7 cellular contexts compared by ENCODE assay signal in genomic region chrX:12790878-12791252, GRCh38. TPM values are rescaled to one million over a fixed set of nuclear protein-coding genes. Genes with fewer than 3 reads are reported as not detected.
A peak's percentile ranks its signal among the peaks of the same experiment; 100 is the strongest.
DNase-seq lines count a peak whose midpoint lies in the region; ATAC-seq and TF ChIP-seq lines count a peak whose summit lies in the region.

No MANE protein-coding gene starts in this region.

- no peaks in the 10 kb centered on the region for H3K9me3 Mint-ChIP-seq in activated CD8-positive, alpha-beta T cell treated with anti-CD3 and anti-CD28 coated beads, Interleukin-2, amount 10 ng/mL, durations not matched to agents 7 days and 5 days (ENCODE audit: insufficient read depth)

- no peaks in the 10 kb centered on the region for H3K9me3 ChIP-seq in iPS-20b (ENCODE audit: insufficient read depth, low read depth, low read length)
- no peaks in the 10 kb centered on the region for H3K9me3 ChIP-seq in suprapubic skin

- no peak for TF ChIP-seq POLR2A in suprapubic skin (IDR thresholded peaks at IDR 0.05)

- H3K36me3 ChIP-seq in iPS-20b (ENCODE audit: insufficient read depth, low read depth, low read length): peaks cover 9% of the 10 kb centered on the region; the same call in 1 of the 2 replicates
- H3K36me3 ChIP-seq in suprapubic skin: no peaks in the 10 kb centered on the region

- H3K4me1 Mint-ChIP-seq in activated CD8-positive, alpha-beta T cell treated with anti-CD3 and anti-CD28 coated beads, Interleukin-2, amount 10 ng/mL, durations not matched to agents 7 days and 5 days (ENCODE audit: low read depth): peaks cover 38% of the 10 kb centered on the region

- H3K27me3 ChIP-seq in iPS-20b (ENCODE audit: insufficient read depth, low read length) (peaks cover 14% of the 10 kb centered on the region), suprapubic skin (no peaks in the 10 kb centered on the region)

- TF ChIP-seq CTCF in suprapubic skin (IDR thresholded peaks at IDR 0.05): no peak

- WGBS in suprapubic skin: 38% methylated on average over 13 of the region's 21 CpGs

- no peak overlapping the region for H3K27ac ChIP-seq in iPS-20b (ENCODE audit: low read length)
- peak overlapping the region; percentile 45 for H3K27ac ChIP-seq in suprapubic skin

- peak overlapping the region; percentile 81 for H3K4me3 Mint-ChIP-seq in activated CD8-positive, alpha-beta T cell treated with anti-CD3 and anti-CD28 coated beads, Interleukin-2, amount 10 ng/mL, durations not matched to agents 7 days and 5 days

- peaks cover 32% of the 10 kb centered on the region for H3K36me3 Mint-ChIP-seq in activated CD8-positive, alpha-beta T cell treated with anti-CD3 and anti-CD28 coated beads, Interleukin-2, amount 10 ng/mL, durations not matched to agents 7 days and 5 days (ENCODE audit: low read depth)

- DNase-seq in activated CD8-positive, alpha-beta T cell treated with anti-CD3 and anti-CD28 coated beads, Interleukin-2, amount 10 ng/mL, durations not matched to agents 7 days and 5 days: no peak
- no peak for DNase-seq in suprapubic skin (ENCODE audit: low spot score in 2 of 2)
- no peak for DNase-seq in activated effector memory CD4-positive, alpha-beta T cell treated with anti-CD3 and anti-CD28 coated beads, Interleukin-2, amount 50 U/mL, for 16 hours

- peak overlapping the region; percentile 56; the same call in 1 of the 2 replicates for H3K9ac ChIP-seq in iPS-20b (ENCODE audit: low read depth, low read length)

- CTCF ChIA-PET in activated CD8-positive, alpha-beta T cell treated with anti-CD3 and anti-CD28 coated beads, Interleukin-2, amount 10 ng/mL, durations not matched to agents 7 days and 5 days (lab: Charles Lee): interaction anchor here (0.9 to 4.4 kb wide), 3 partner anchors 20 to 156 kb away, joined by 4 to 48 read pairs (median 4); no protein-coding TSS in a partner anchor

- ATAC-seq in GM19372 (IDR thresholded peaks at IDR 0.05; ENCODE audit: low read depth, unreplicated experiment) (peak; percentile 28), HG03045 (IDR thresholded peaks at IDR 0.05; ENCODE audit: unreplicated experiment) (peak; percentile 33), GM18858 (IDR thresholded peaks at IDR 0.05; ENCODE audit: unreplicated experiment) (no peak)
- peak; percentile 32 for ATAC-seq in activated CD8-positive, alpha-beta T cell treated with anti-CD3 and anti-CD28 coated beads, Interleukin-2, amount 10 ng/mL, durations not matched to agents 7 days and 5 days

- H3K27me3 Mint-ChIP-seq in activated CD8-positive, alpha-beta T cell treated with anti-CD3 and anti-CD28 coated beads, Interleukin-2, amount 10 ng/mL, durations not matched to agents 7 days and 5 days (ENCODE audit: low read depth): peaks cover 10% of the 10 kb centered on the region

- no peak for TF ChIP-seq EP300 in suprapubic skin (IDR thresholded peaks at IDR 0.05)

- POLR2A ChIA-PET in activated CD8-positive, alpha-beta T cell treated with anti-CD3 and anti-CD28 coated beads, Interleukin-2, amount 10 ng/mL, durations not matched to agents 7 days and 5 days (lab: Charles Lee): no interaction called here

- peak overlapping the region; percentile 87 for H3K27ac Mint-ChIP-seq in activated CD8-positive, alpha-beta T cell treated with anti-CD3 and anti-CD28 coated beads, Interleukin-2, amount 10 ng/mL, durations not matched to agents 7 days and 5 days

- H3K4me3 ChIP-seq in iPS-20b (ENCODE audit: low read length) (peak overlapping the region; percentile 76), suprapubic skin (peak overlapping the region; percentile 63)

- no peaks in the 10 kb centered on the region for H3K4me1 ChIP-seq in iPS-20b (ENCODE audit: insufficient read depth, low read length)
- peaks cover 8% of the 10 kb centered on the region for H3K4me1 ChIP-seq in suprapubic skin

RNA-seq across cellular contexts. Expression of gene PRPS2, which starts 0.3 kb away (rescaled TPM):
- total RNA-seq in activated CD8-positive, alpha-beta T cell treated with anti-CD3 and anti-CD28 coated beads, Interleukin-2, amount 10 ng/mL, durations not matched to agents 7 days and 5 days: 10 to 100 TPM; 84.5 to 94.3 TPM
- total RNA-seq in suprapubic skin: 100 to 1,000 TPM in 1 of 4 donors, 10 to 100 TPM in 3; 48.2 to 119 (median 70.1) TPM
